ENCODE assay signal across 12 cellular contexts in genomic region chr22:25367756-25368155, GRCh38.
"Had no signal": no experiment of that assay in that cellular context is flagged by ENCODE, and none has a peak within 500 bp of the region (broad histone marks: within the 10 kb centered on the region; RNA-seq: fewer than 3 reads in every experiment).

No MANE protein-coding gene starts in this region.

- H3K27me3 ChIP-seq: cardiac muscle cell, gastroesophageal sphincter, neutrophil, upper lobe of left lung had no signal

- H3K27ac Mint-ChIP-seq: activated CD4-positive, alpha-beta memory T cell treated with anti-CD3 and anti-CD28 coated beads for 36 hours had no signal

- H3K36me3 ChIP-seq: cardiac muscle cell had no signal

- H3K9me3 Mint-ChIP-seq: activated CD4-positive, alpha-beta memory T cell treated with anti-CD3 and anti-CD28 coated beads for 36 hours; stimulated activated naive B cell treated with anti-CD40 and anti-IgM and Interleukin-4, amounts not matched to agents 10 μg/mL and 1 μg/mL and 100 μg/mL, for 72 hours had no signal

- ATAC-seq: gastroesophageal sphincter; stimulated activated naive B cell treated with anti-CD40 and anti-IgM and Interleukin-4, amounts not matched to agents 10 μg/mL and 1 μg/mL and 100 μg/mL, for 72 hours had no signal

- DNase-seq: activated CD4-positive, alpha-beta memory T cell treated with anti-CD3 and anti-CD28 coated beads for 36 hours; activated CD4-positive, CD25-positive, alpha-beta regulatory T cell treated with anti-CD3 and anti-CD28 coated beads, Interleukin-2, amount 50 U/mL, for 72 hours; activated CD8-positive, alpha-beta memory T cell treated with anti-CD3 and anti-CD28 coated beads, Interleukin-2, amount 50 U/mL, for 4 hours; activated naive CD4-positive, alpha-beta T cell treated with Interleukin-2 at 50 U/mL for 16 hours; left ventricle myocardium inferior; stimulated activated naive B cell treated with anti-CD40 and anti-IgM and Interleukin-4, amounts not matched to agents 10 μg/mL and 1 μg/mL and 100 μg/mL, for 72 hours; SW 1271 had no signal

- H3K4me3 Mint-ChIP-seq: activated CD4-positive, alpha-beta memory T cell treated with anti-CD3 and anti-CD28 coated beads for 36 hours; stimulated activated naive B cell treated with anti-CD40 and anti-IgM and Interleukin-4, amounts not matched to agents 10 μg/mL and 1 μg/mL and 100 μg/mL, for 72 hours had no signal

- H3K4me3 ChIP-seq: cardiac muscle cell, gastroesophageal sphincter, left ventricle myocardium inferior, upper lobe of left lung had no signal

- H3K27me3 Mint-ChIP-seq: activated CD4-positive, alpha-beta memory T cell treated with anti-CD3 and anti-CD28 coated beads for 36 hours; stimulated activated naive B cell treated with anti-CD40 and anti-IgM and Interleukin-4, amounts not matched to agents 10 μg/mL and 1 μg/mL and 100 μg/mL, for 72 hours had no signal

- FAIRE-seq: small intestine had no signal

- H3K9me3 ChIP-seq: gastroesophageal sphincter, left ventricle myocardium inferior, neutrophil, upper lobe of left lung had no signal

- H3K27ac ChIP-seq: cardiac muscle cell, gastroesophageal sphincter, left ventricle myocardium inferior, neutrophil, upper lobe of left lung had no signal
